In the genomic region with DNA sequence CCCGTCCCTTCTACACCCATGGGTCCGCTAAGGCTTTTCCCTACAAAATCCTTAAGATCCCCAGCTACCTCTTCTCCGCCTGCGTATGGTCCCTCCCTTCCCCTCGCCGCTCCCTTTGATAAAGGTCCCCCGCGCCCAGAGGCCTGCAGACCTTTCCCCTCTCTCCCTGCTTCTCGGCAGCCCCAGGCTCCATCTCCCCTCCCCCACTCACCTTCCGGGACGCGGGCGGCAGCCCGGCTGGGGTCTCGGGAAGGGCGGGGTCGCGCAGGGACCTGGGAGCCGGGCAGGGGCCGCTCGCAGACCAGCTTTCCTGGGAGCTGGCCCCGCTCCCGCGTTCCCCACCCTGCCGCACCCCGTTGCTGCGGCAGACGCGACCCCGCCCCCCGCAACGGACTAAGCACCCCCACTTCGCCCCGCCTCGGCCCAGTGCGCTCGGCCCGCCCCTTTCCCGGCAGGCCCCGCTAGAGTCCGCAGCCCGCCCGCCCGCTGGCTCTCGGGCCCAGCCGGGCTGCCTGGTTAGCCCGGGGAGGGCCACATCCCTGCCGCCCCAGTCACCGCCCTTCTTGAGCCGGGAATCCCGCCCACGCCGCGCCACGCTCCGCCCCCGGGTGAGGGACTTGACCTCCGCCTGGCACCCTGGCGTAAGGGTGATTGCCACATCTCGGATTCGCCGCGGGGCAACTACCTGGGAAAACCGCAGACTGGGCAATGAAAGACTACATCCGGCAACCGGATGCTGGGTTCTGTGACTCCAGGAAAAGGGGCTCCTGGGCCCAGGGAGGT, we compare ENCODE assay signal across 1 cellular context.
TF ChIP-seq lines count a peak whose summit lies in the region.

FLOT1 (minus strand) TSS at position 372 of the 783 bp plus-strand sequence. CDS start 498 bp downstream, outside the sequence.

TF ChIP-seq in HepG2, 621 proteins besides CTCF, POLR2A, EP300 and RAD21 (continued from another document and continues in another):
- TF ChIP-seq YY1 (IDR thresholded peaks at IDR 0.05; ENCODE audit: insufficient read depth, insufficient replicate concordance, low read depth, low read length): peak; percentile 71
- no peak for TF ChIP-seq SMARCE1 (IDR thresholded peaks at IDR 0.05; ENCODE audit: borderline replicate concordance)
- TF ChIP-seq PBX3 (CRISPR knock-in tag; IDR thresholded peaks at IDR 0.05; ENCODE audit: borderline replicate concordance): peak; percentile 77; the same call in 1 of the 2 replicates
- TF ChIP-seq GRHL1 (CRISPR knock-in tag; conservative IDR thresholded peaks at IDR 0.05): peak; percentile 56; the same call in 1 of the 2 replicates
- TF ChIP-seq, protein P1, sequence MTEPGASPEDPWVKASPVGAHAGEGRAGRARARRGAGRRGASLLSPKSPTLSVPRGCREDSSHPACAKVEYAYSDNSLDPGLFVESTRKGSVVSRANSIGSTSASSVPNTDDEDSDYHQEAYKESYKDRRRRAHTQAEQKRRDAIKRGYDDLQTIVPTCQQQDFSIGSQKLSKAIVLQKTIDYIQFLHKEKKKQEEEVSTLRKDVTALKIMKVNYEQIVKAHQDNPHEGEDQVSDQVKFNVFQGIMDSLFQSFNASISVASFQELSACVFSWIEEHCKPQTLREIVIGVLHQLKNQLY (CRISPR knock-in tag; IDR thresholded peaks at IDR 0.05): no peak
- TF ChIP-seq EED (CRISPR knock-in tag; IDR thresholded peaks at IDR 0.05): peak; percentile 86
- TF ChIP-seq DZIP1 (CRISPR knock-in tag; IDR thresholded peaks at IDR 0.05): peak; percentile 65; the same call in 1 of the 2 replicates
- no peak for TF ChIP-seq MBNL3 (CRISPR knock-in tag; conservative IDR thresholded peaks at IDR 0.05)
- TF ChIP-seq ZNF280B (CRISPR knock-in tag; IDR thresholded peaks at IDR 0.05; ENCODE audit: borderline replicate concordance): peak; percentile 63; the same call in 1 of the 2 replicates
- no peak for TF ChIP-seq TRIM22 (IDR thresholded peaks at IDR 0.05)
- TF ChIP-seq ZNF703 (CRISPR knock-in tag; IDR thresholded peaks at IDR 0.05; ENCODE audit: borderline replicate concordance): 0 out of 2 replicates have a peak, but pooled peaks have one; percentile 87
- peak; percentile 95 for TF ChIP-seq SPEN (CRISPR knock-in tag; IDR thresholded peaks at IDR 0.05; ENCODE audit: low read depth)
- no peak; the same call in 1 of the 2 replicates for TF ChIP-seq KLF9 (CRISPR knock-in tag; IDR thresholded peaks at IDR 0.05; ENCODE audit: low read depth)
- peak; percentile 70 for TF ChIP-seq SIX1 (CRISPR knock-in tag; IDR thresholded peaks at IDR 0.05; ENCODE audit: borderline replicate concordance)
- peak; percentile 79; the same call in 1 of the 2 replicates for TF ChIP-seq TOE1 (CRISPR knock-in tag; IDR thresholded peaks at IDR 0.05)
- TF ChIP-seq ZNF121 (CRISPR knock-in tag; IDR thresholded peaks at IDR 0.05): peak; percentile 72
- peak; percentile 73; the same call in 1 of the 2 replicates for TF ChIP-seq REXO4 (CRISPR knock-in tag; IDR thresholded peaks at IDR 0.05; ENCODE audit: borderline replicate concordance)
- TF ChIP-seq ZNF3 (CRISPR knock-in tag; IDR thresholded peaks at IDR 0.05): no peak; the same call in 1 of the 2 replicates
- TF ChIP-seq ZSCAN30 (CRISPR knock-in tag; IDR thresholded peaks at IDR 0.05): peak; percentile 99
- peak; percentile 27; the same call in 1 of the 2 replicates for TF ChIP-seq JUN (CRISPR knock-in tag; IDR thresholded peaks at IDR 0.05)
- TF ChIP-seq, protein P2, sequence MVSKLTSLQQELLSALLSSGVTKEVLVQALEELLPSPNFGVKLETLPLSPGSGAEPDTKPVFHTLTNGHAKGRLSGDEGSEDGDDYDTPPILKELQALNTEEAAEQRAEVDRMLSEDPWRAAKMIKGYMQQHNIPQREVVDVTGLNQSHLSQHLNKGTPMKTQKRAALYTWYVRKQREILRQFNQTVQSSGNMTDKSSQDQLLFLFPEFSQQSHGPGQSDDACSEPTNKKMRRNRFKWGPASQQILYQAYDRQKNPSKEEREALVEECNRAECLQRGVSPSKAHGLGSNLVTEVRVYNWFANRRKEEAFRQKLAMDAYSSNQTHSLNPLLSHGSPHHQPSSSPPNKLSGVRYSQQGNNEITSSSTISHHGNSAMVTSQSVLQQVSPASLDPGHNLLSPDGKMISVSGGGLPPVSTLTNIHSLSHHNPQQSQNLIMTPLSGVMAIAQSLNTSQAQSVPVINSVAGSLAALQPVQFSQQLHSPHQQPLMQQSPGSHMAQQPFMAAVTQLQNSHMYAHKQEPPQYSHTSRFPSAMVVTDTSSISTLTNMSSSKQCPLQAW (CRISPR knock-in tag; IDR thresholded peaks at IDR 0.05): peak; percentile 95
- peak; percentile 25; the same call in 1 of the 2 replicates for TF ChIP-seq HNF1A (IDR thresholded peaks at IDR 0.05; ENCODE audit: low read depth)
- TF ChIP-seq HNF1A (CRISPR knock-in tag; IDR thresholded peaks at IDR 0.05; ENCODE audit: borderline replicate concordance): peak; percentile 96
- peak; percentile 100 for TF ChIP-seq ZC3H13 (CRISPR knock-in tag; IDR thresholded peaks at IDR 0.05)
- TF ChIP-seq ASH2L (IDR thresholded peaks at IDR 0.05; ENCODE audit: insufficient read length, low read depth, low read length): peak; percentile 88
- TF ChIP-seq ZNF562 (CRISPR knock-in tag; IDR thresholded peaks at IDR 0.05; ENCODE audit: borderline replicate concordance): 0 out of 2 replicates have a peak, but pooled peaks have one; percentile 61
- TF ChIP-seq, protein P3, sequence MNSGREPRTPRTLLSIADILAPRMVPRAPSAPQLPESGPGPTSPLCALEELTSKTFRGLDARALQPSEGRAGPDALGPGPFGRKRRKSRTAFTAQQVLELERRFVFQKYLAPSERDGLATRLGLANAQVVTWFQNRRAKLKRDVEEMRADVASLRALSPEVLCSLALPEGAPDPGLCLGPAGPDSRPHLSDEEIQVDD (CRISPR knock-in tag; IDR thresholded peaks at IDR 0.05; ENCODE audit: borderline replicate concordance): no peak; the same call in 1 of the 2 replicates
- peak; percentile 87; the same call in 1 of the 2 replicates for TF ChIP-seq SNRNP70 (IDR thresholded peaks at IDR 0.05; ENCODE audit: low read depth, low read length)
- TF ChIP-seq ZNF232 (CRISPR knock-in tag; IDR thresholded peaks at IDR 0.05; ENCODE audit: borderline replicate concordance): peak; percentile 65; the same call in 1 of the 2 replicates
- peak; percentile 95 for TF ChIP-seq SALL1 (CRISPR knock-in tag; IDR thresholded peaks at IDR 0.05)
- TF ChIP-seq REPIN1 (CRISPR knock-in tag; IDR thresholded peaks at IDR 0.05; ENCODE audit: borderline replicate concordance, low read depth): no peak; the same call in none of the 2 replicates
- peak; percentile 85 for TF ChIP-seq TGIF2 (CRISPR knock-in tag; IDR thresholded peaks at IDR 0.05)
- peak; percentile 95 for TF ChIP-seq HNRNPUL1 (IDR thresholded peaks at IDR 0.05; ENCODE audit: low read depth, low read length)
- peak; percentile 38; the same call in 1 of the 2 replicates for TF ChIP-seq ZNF644 (CRISPR knock-in tag; IDR thresholded peaks at IDR 0.05; ENCODE audit: low read depth)
